ENCODE assay signal across 11 cellular contexts in the genomic region with DNA sequence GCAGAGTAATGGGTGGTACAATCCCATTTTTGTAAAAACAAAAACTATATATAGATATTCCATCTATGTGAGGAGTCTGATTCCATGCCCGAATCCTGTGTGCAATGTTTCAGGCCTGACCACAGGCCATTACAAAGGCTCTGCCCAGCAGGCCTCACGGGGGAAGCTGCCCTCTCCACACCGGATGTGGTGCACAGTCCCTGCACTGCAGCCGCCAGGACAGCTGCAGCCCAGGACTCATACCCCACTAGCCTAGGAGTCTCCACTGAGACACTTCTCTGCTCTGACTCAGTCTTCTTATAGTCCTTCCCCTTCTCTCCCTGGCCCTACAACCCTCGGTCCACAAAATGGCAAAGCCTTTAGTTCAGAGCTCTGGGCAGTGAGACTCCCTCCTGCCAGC.
DNase-seq lines count a peak whose midpoint lies in the region; ATAC-seq and TF ChIP-seq lines count a peak whose summit lies in the region.
"Had no signal": no experiment of that assay in that cellular context is flagged by ENCODE, and none has a peak within 500 bp of the region (broad histone marks: within the 10 kb centered on the region; RNA-seq: fewer than 3 reads in every experiment).

No MANE protein-coding gene starts in this region.

- 58 to 71% (median 62%) methylated on average over 5 of the region's 5 CpGs for WGBS in psoas muscle, 3 donors

- no peak overlapping the region for H3K27ac Mint-ChIP-seq in glutamatergic neuron (ENCODE audit: unreplicated experiment)

- ATAC-seq in GM19438 (IDR thresholded peaks at IDR 0.05; ENCODE audit: low read depth, unreplicated experiment): peak; percentile 65
- peak in 3 of 4 donors; percentile 51 to 82 (median 57) for ATAC-seq in psoas muscle
- ATAC-seq in GM21717 (IDR thresholded peaks at IDR 0.05; ENCODE audit: unreplicated experiment): no peak
- ATAC-seq: gastroesophageal sphincter had no signal

- no peak overlapping the region for H3K4me3 ChIP-seq in psoas muscle
- H3K4me3 ChIP-seq: gastroesophageal sphincter had no signal

- no peaks in the 10 kb centered on the region for H3K27me3 ChIP-seq in psoas muscle (ENCODE audit: insufficient read depth in 3 of 3, low read length in 2 of 3)
- H3K27me3 ChIP-seq: gastroesophageal sphincter had no signal

- no peak overlapping the region for H3K27ac ChIP-seq in psoas muscle
- H3K27ac ChIP-seq: gastroesophageal sphincter had no signal

- no peaks in the 10 kb centered on the region for H3K4me1 ChIP-seq in psoas muscle
- H3K4me1 ChIP-seq: gastroesophageal sphincter had no signal

- peaks cover 1% of the 10 kb centered on the region for H3K9me3 Mint-ChIP-seq in glutamatergic neuron (ENCODE audit: unreplicated experiment)
- H3K9me3 Mint-ChIP-seq: brain had no signal

- H3K4me3 Mint-ChIP-seq in glutamatergic neuron (ENCODE audit: unreplicated experiment): no peak overlapping the region
- H3K4me3 Mint-ChIP-seq: brain had no signal

- no peaks in the 10 kb centered on the region for H3K9me3 ChIP-seq in psoas muscle
- H3K9me3 ChIP-seq: gastroesophageal sphincter had no signal

- intact Hi-C loops in psoas muscle (cut with DNase I): no loop called here

- peak; percentile 99 for DNase-seq in LHCN-M2 (ENCODE audit: low read depth)
- peak; percentile 63 for DNase-seq in dermis blood vessel endothelial cell
- DNase-seq in psoas muscle: peak; percentile 44 to 56
- no peak for DNase-seq in glutamatergic neuron
- no peak for DNase-seq in activated CD4-positive, alpha-beta T cell treated with anti-CD3 and anti-CD28 coated beads for 48 hours
- no peak for DNase-seq in ecto neural progenitor cell (ENCODE audit: low spot score)
- DNase-seq: SHP77 treated with DMSO at 0.1 percent for 48 hours had no signal

- TF ChIP-seq CTCF in psoas muscle (IDR thresholded peaks at IDR 0.05) (no peak), glutamatergic neuron (IDR thresholded peaks at IDR 0.05; ENCODE audit: partially characterized antibody, unreplicated experiment) (no peak)

- H3K27me3 Mint-ChIP-seq in glutamatergic neuron (ENCODE audit: unreplicated experiment): no peaks in the 10 kb centered on the region
- H3K27me3 Mint-ChIP-seq: brain had no signal

- H3K4me1 Mint-ChIP-seq in glutamatergic neuron (ENCODE audit: low read depth, unreplicated experiment): peaks cover 20% of the 10 kb centered on the region

- H3K36me3 Mint-ChIP-seq in glutamatergic neuron (ENCODE audit: unreplicated experiment): no peaks in the 10 kb centered on the region
- H3K36me3 Mint-ChIP-seq: brain had no signal

- H3K36me3 ChIP-seq in psoas muscle (ENCODE audit: insufficient read depth in 1 of 2, low read depth in 1 of 2): no peaks in the 10 kb centered on the region
- H3K36me3 ChIP-seq: gastroesophageal sphincter had no signal

Comparison
In these comparisons a context has a peak if more than half of its experiments do, and no peak if none do; other contexts are left out.
1. DNase-seq: peak in LHCN-M2 (single experiment), dermis blood vessel endothelial cell (single experiment) and psoas muscle (2 of 2); none in glutamatergic neuron (single experiment), activated CD4-positive, alpha-beta T cell treated with anti-CD3 and anti-CD28 coated beads for 48 hours (single experiment) and ecto neural progenitor cell (single experiment).